In the genomic region with DNA sequence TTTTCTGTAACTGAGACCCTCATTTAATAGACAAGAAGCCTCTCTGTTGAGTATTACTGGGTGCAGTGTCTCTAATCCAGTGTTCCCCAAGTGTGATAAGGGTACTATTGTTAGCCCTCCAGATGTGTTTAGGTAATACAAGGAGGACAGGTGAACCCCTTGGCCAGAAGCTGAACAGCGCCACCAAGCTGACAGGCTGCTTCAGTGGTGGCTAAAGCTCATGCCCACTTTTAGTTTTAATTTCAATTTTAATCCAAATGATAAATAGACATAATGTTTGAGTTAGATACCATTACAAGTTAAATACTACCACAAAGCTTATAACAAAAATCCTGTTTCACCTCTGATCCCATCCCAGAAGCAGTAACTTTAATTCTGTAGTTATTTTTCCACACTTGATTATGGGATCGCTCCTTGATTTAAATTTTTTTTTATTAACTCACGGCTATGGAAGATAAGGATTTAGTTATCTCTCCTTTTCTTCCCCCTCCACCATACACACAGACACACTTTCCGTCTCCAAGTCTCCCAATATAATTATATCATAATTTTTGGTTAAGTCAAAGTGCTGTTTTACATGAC, we compare ENCODE assay signal across 8 cellular contexts.
A peak's percentile ranks its signal among the peaks of the same experiment; 100 is the strongest.
DNase-seq lines count a peak whose midpoint lies in the region; ATAC-seq, FAIRE-seq and TF ChIP-seq lines count a peak whose summit lies in the region.

No MANE protein-coding gene starts in this region.

- DNase-seq in AG10803 (ENCODE audit: low read depth) (no peak), GM18507 (ENCODE audit: extremely low spot score, insufficient read length, low read depth) (no peak), T-helper 1 cell (peak in 3 of 5 donors; percentile 7 to 18 (median 12)), iPS-NIHi7 (ENCODE audit: extremely low spot score) (peak; percentile 75), LoVo (ENCODE audit: low spot score) (no peak), H54 (ENCODE audit: insufficient read length, low spot score) (no peak)

- no peak overlapping the region for H3K4me3 ChIP-seq in AG10803 (ENCODE audit: low read length)

- peak; percentile 54 for FAIRE-seq in GM18507 (lab: Jason Lieb, UNC)
- FAIRE-seq in H54 (lab: Jason Lieb, UNC), result no peak

- no peak for ATAC-seq in GM18861 (IDR thresholded peaks at IDR 0.05; ENCODE audit: unreplicated experiment)
- no peak for ATAC-seq in HG03135 (IDR thresholded peaks at IDR 0.05; ENCODE audit: unreplicated experiment)

- TF ChIP-seq CTCF in AG10803 (conservative IDR thresholded peaks at IDR 0.05; ENCODE audit: low read length), result peak; percentile 38

- no peak for TF ChIP-seq POLR2A in H54 (IDR thresholded peaks at IDR 0.05; ENCODE audit: low read depth, low read length)

Comparison
In these comparisons a context has a peak if more than half of its experiments do, and no peak if none do; other contexts are left out.
1. DNase-seq: peak in T-helper 1 cell (3 of 5) and iPS-NIHi7 (single experiment); none in AG10803 (single experiment), GM18507 (single experiment), LoVo (single experiment) and H54 (single experiment).